In the genomic region with DNA sequence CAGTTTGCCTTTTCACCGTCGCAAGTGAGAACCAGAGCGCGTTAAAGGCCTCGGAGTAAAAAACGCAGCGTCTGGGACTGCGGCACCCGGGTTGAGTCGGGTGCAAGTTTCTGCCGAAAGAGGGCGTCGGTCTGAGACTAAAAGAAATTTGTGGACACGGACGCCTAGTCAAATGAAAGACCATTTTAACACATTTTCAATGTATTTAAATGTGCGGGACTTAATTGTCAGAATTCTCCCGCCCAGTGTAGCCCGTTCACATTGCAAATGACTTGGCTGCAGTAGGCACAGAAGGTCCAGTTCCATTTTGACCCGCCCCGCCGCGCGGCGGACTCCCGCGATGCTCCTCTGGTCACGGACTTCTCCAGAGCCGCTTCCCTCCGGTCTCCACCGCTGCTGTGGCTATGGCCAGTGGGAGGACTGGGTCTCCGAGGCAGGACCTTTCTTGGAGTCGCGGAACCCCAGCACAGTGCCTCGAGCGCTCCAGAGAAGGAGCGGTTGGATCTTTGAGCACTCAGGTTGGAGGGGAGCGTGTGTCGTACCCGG, we compare ENCODE assay signal across 9 cellular contexts. TPM values are rescaled to one million over a fixed set of nuclear protein-coding genes. Genes with fewer than 3 reads are reported as not detected.
DNase-seq lines count a peak whose midpoint lies in the region; ATAC-seq and TF ChIP-seq lines count a peak whose summit lies in the region.
"Had no signal": no experiment of that assay in that cellular context is flagged by ENCODE, and none has a peak within 500 bp of the region (broad histone marks: within the 10 kb centered on the region; RNA-seq: fewer than 3 reads in every experiment).

No MANE protein-coding gene starts in this region.

- H3K79me2 ChIP-seq in MM.1S (ENCODE audit: low read length), result no peaks in the 10 kb centered on the region

- H3K36me3 Mint-ChIP-seq in T-cell, result no peaks in the 10 kb centered on the region

- peaks cover 30 to 37% (median 35%) of the 10 kb centered on the region in 3 donors for H3K4me1 Mint-ChIP-seq in T-cell

- H2AFZ ChIP-seq in MM.1S (ENCODE audit: low read length), result peak overlapping the region; percentile 92

- H3K4me3 Mint-ChIP-seq in T-cell, result peak overlapping the region; percentile 32 to 70 (median 70)

- ATAC-seq in T-cell (replicated peaks in 1 of 4) (peak in 1 of 4 experiments; percentile 38), GM18870 (IDR thresholded peaks at IDR 0.05; ENCODE audit: unreplicated experiment) (no peak)

- H3K9me3 ChIP-seq in MM.1S (replicated peaks; ENCODE audit: insufficient read depth, low read length) (no peaks in the 10 kb centered on the region), colonic mucosa (no peaks in the 10 kb centered on the region)

- no peaks in the 10 kb centered on the region for H3K4me1 ChIP-seq in MM.1S (ENCODE audit: low read length)
- H3K4me1 ChIP-seq in colonic mucosa, result no peaks in the 10 kb centered on the region

- POLR2A ChIA-PET in T-cell (lab: Charles Lee), result no interaction called here

- no peak overlapping the region for H3K27ac Mint-ChIP-seq in T-cell

- H3K9ac ChIP-seq in MM.1S (ENCODE audit: low read length) (peak overlapping the region; percentile 2; the same call in 1 of the 2 replicates), colonic mucosa (ENCODE audit: low read depth in 2 of 2, low read length in 2 of 2) (peak overlapping the region; percentile 24 to 58)

- H3K27me3 ChIP-seq in MM.1S (replicated peaks; ENCODE audit: insufficient read depth, low read length) (no peaks in the 10 kb centered on the region; the same call in 1 of the 2 replicates), colonic mucosa (peaks cover 31% of the 10 kb centered on the region)

- TF ChIP-seq CTCF in GM20000 (IDR thresholded peaks at IDR 0.05; ENCODE audit: extremely low read depth, missing control alignments), result peak; percentile 74
- peak; percentile 73 for TF ChIP-seq CTCF in MM.1S (IDR thresholded peaks at IDR 0.05; ENCODE audit: low read length)
- peak; percentile 51 for TF ChIP-seq CTCF in colonic mucosa (IDR thresholded peaks at IDR 0.05)

- peak overlapping the region; percentile 95 for H3K4me2 ChIP-seq in MM.1S (ENCODE audit: low read depth, low read length)

- H3K9me3 Mint-ChIP-seq in T-cell, result no peaks in the 10 kb centered on the region

- H3K27me3 Mint-ChIP-seq in T-cell, result peaks cover 41 to 78% of the 10 kb centered on the region in 2 donors

- H3K9me2 ChIP-seq in MM.1S (replicated peaks; ENCODE audit: insufficient read depth, low read length), result no peaks in the 10 kb centered on the region

- H3K36me3 ChIP-seq in MM.1S (replicated peaks; ENCODE audit: insufficient read depth, low read length) (no peaks in the 10 kb centered on the region), colonic mucosa (no peaks in the 10 kb centered on the region)

- intact Hi-C loops in colonic mucosa (cut with DNase I), result loop anchor here (5.0 kb wide), 2 partner anchors 587 to 712 kb away; no protein-coding TSS in a partner anchor

- no peaks in the 10 kb centered on the region for H3F3A ChIP-seq in MM.1S (ENCODE audit: insufficient read depth, low read length)

- CTCF ChIA-PET in T-cell (lab: Charles Lee), result interaction anchor here in 1 of 2 donors (0.7 kb wide), 1 partner anchor 1966 kb away, joined by 5 read pairs; no protein-coding TSS in a partner anchor

- no peak overlapping the region for H3K27ac ChIP-seq in MM.1S (ENCODE audit: low read length)
- no peak overlapping the region for H3K27ac ChIP-seq in colonic mucosa

- no peaks in the 10 kb centered on the region for H4K20me1 ChIP-seq in MM.1S (ENCODE audit: insufficient read depth, low read length)

- DNase-seq in COLO668 (lab: John Stamatoyannopoulos, UW; ENCODE audit: unreplicated experiment) (peak; percentile 67), GM20000 (ENCODE audit: low spot score) (peak; percentile 77), MM.1S (peak; percentile 81), T-cell (peak in 11 of 34 experiments; percentile 8 to 34 (median 14)), colonic mucosa (peak; percentile 71), kidney glomerular epithelial cell (lab: John Stamatoyannopoulos, UW) (peak; percentile 91), smooth muscle cell of the brain vasculature (ENCODE audit: low read depth, low spot score) (peak; percentile 59)

- peak overlapping the region; percentile 81 for H3K4me3 ChIP-seq in MM.1S (ENCODE audit: low read length)
- H3K4me3 ChIP-seq in colonic mucosa, result peak overlapping the region; percentile 58

RNA-seq across cellular contexts. Expression of a gene that starts 1.3 kb away (rescaled TPM):
- total RNA-seq in T-cell (under 1 TPM; 0.28 to 0.83 (median 0.54) TPM), colonic mucosa (1 to 10 TPM in 1 of 2 donors, under 1 TPM in 1; 0.20 to 3.0 TPM)
- total RNA-seq: T-helper 1 cell treated with Interleukin-12 subunit alpha and Interleukin-12 subunit beta and Interleukin-4 antibody, amounts not matched to agents 30 ng/mL and 1 ng/mL, for 36 hours had no signal
